20 cellular contexts compared by ENCODE assay signal in the genomic region with DNA sequence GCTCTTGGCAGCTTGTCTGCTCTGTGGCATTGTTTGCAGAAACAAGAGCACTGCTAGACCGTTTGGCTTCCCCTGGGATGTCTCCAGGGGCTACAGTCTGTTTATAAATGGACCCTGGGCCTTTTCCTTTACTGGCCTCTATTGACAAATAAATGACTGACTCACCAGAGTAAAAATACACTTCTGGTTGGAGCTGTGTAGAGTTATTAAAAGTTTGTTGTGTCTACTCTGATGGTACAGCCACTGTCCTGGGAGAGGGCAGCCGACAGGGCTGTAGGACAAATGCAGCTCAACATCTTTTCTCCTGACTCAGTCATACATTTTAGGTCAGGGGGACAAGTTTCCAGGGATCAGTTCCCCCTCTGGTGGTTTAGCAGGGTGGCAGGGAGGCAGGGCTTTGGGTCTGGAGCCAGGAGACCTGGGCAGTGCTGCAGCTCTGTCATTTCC. TPM values are rescaled to one million over a fixed set of nuclear protein-coding genes. Genes with fewer than 3 reads are reported as not detected.
DNase-seq lines count a peak whose midpoint lies in the region; ATAC-seq and TF ChIP-seq lines count a peak whose summit lies in the region.
"Had no signal": no experiment of that assay in that cellular context is flagged by ENCODE, and none has a peak within 500 bp of the region (broad histone marks: within the 10 kb centered on the region; RNA-seq: fewer than 3 reads in every experiment).

No MANE protein-coding gene starts in this region.

- no peak overlapping the region for H3K4me3 ChIP-seq in thymus (ENCODE audit: low read length)
- H3K4me3 ChIP-seq: suprapubic skin had no signal

- DNase-seq in GM04503 (ENCODE audit: low read depth): peak; percentile 46
- DNase-seq in RPMI7951 (ENCODE audit: low read depth): peak; percentile 46
- DNase-seq in fibroblast of gingiva (ENCODE audit: low read depth): peak; percentile 93
- no peak for DNase-seq in activated CD8-positive, alpha-beta memory T cell treated with anti-CD3 and anti-CD28 coated beads, Interleukin-2, amount 50 U/mL, for 4 hours
- DNase-seq in Calu3: no peak
- DNase-seq: activated B cell treated with CpG ODN at 0.5 μM for 24 hours; activated CD8-positive, alpha-beta T cell treated with anti-CD3 and anti-CD28 coated beads, Interleukin-2, amount 10 ng/mL, durations not matched to agents 7 days and 5 days; activated naive CD8-positive, alpha-beta T cell treated with anti-CD3 and anti-CD28 coated beads for 36 hours; CD4-positive, alpha-beta memory T cell; DND-41; effector memory CD8-positive, alpha-beta T cell; NCI-H187; NCI-H345; NK-92 treated with Interleukin-12 subunit alpha and Interleukin-12 subunit beta, amount 100 ng/mL, for 24 hours had no signal

- H3K27ac Mint-ChIP-seq in Calu3 (ENCODE audit: unreplicated experiment): no peak overlapping the region
- H3K27ac Mint-ChIP-seq: activated B cell treated with CpG ODN at 0.5 μM for 24 hours; activated CD8-positive, alpha-beta T cell treated with anti-CD3 and anti-CD28 coated beads, Interleukin-2, amount 10 ng/mL, durations not matched to agents 7 days and 5 days; activated naive CD8-positive, alpha-beta T cell treated with anti-CD3 and anti-CD28 coated beads for 36 hours; CD4-positive, alpha-beta memory T cell; effector memory CD8-positive, alpha-beta T cell had no signal

- H3K9me3 Mint-ChIP-seq in Calu3 (ENCODE audit: low read depth, unreplicated experiment): peaks cover 7% of the 10 kb centered on the region
- H3K9me3 Mint-ChIP-seq: activated B cell treated with CpG ODN at 0.5 μM for 24 hours; CD4-positive, alpha-beta memory T cell; central memory CD8-positive, alpha-beta T cell; effector memory CD8-positive, alpha-beta T cell had no signal

- H3K27me3 Mint-ChIP-seq in Calu3 (ENCODE audit: unreplicated experiment): peaks cover 11% of the 10 kb centered on the region

- peak overlapping the region; percentile 22 for H3K27ac ChIP-seq in thymus (ENCODE audit: low read depth)
- H3K27ac ChIP-seq: suprapubic skin had no signal

- CTCF ChIA-PET in Calu3 (lab: Charles Lee): interaction anchor here (1.3 kb wide), 1 partner anchor 17 kb away, joined by 3 read pairs; no protein-coding TSS in a partner anchor

- H3K36me3 Mint-ChIP-seq in Calu3 (ENCODE audit: insufficient read depth, unreplicated experiment): no peaks in the 10 kb centered on the region
- H3K36me3 Mint-ChIP-seq: activated naive CD8-positive, alpha-beta T cell treated with anti-CD3 and anti-CD28 coated beads for 36 hours; CD4-positive, alpha-beta memory T cell had no signal

- 81% methylated on average over 2 of the region's 2 CpGs for WGBS in thymus

- no peaks in the 10 kb centered on the region for H3K9me3 ChIP-seq in thymus (ENCODE audit: control insufficient read depth)
- H3K9me3 ChIP-seq: suprapubic skin had no signal

- BruUV-seq in Calu3 (replicated peaks; lab: Mats Ljungman, UMichigan): no TSS peak

- no peaks in the 10 kb centered on the region for H3K4me1 ChIP-seq in thymus (ENCODE audit: control insufficient read depth, insufficient read depth, low read length)
- H3K4me1 ChIP-seq: suprapubic skin had no signal

- TF ChIP-seq CTCF in Calu3 (IDR thresholded peaks at IDR 0.05; ENCODE audit: unreplicated experiment): no peak

- H3K4me3 Mint-ChIP-seq in Calu3 (ENCODE audit: low read depth, unreplicated experiment): no peak overlapping the region
- H3K4me3 Mint-ChIP-seq: activated B cell treated with CpG ODN at 0.5 μM for 24 hours; activated CD8-positive, alpha-beta T cell treated with anti-CD3 and anti-CD28 coated beads, Interleukin-2, amount 10 ng/mL, durations not matched to agents 7 days and 5 days; activated naive CD8-positive, alpha-beta T cell treated with anti-CD3 and anti-CD28 coated beads for 36 hours; CD4-positive, alpha-beta memory T cell; central memory CD8-positive, alpha-beta T cell; effector memory CD8-positive, alpha-beta T cell had no signal

- no peaks in the 10 kb centered on the region for H3K27me3 ChIP-seq in thymus (ENCODE audit: control insufficient read depth, insufficient read depth)

- ATAC-seq in GM18517 (IDR thresholded peaks at IDR 0.05; ENCODE audit: unreplicated experiment): no peak
- ATAC-seq: activated CD8-positive, alpha-beta T cell treated with anti-CD3 and anti-CD28 coated beads, Interleukin-2, amount 10 ng/mL, durations not matched to agents 7 days and 5 days; effector memory CD8-positive, alpha-beta T cell; left lobe of liver had no signal

- peaks cover 7% of the 10 kb centered on the region for H3K4me1 Mint-ChIP-seq in Calu3 (ENCODE audit: low read depth, unreplicated experiment)

- H3K36me3 ChIP-seq in thymus (ENCODE audit: control insufficient read depth, insufficient read depth): no peaks in the 10 kb centered on the region
- H3K36me3 ChIP-seq: suprapubic skin had no signal

- intact Hi-C loops in Calu3 (cut with micrococcal nuclease; ENCODE audit: unreplicated experiment): no loop called here

RNA-seq across cellular contexts. Expression of gene FOXL1, which starts 30.0 kb away (rescaled TPM):
- total RNA-seq in RPMI7951 (2014; rRNA removed; shearing (Covaris generic)): 4.3 and 5.7 TPM in 2 replicates
- 0.62 TPM for polyA plus RNA-seq in thymus
- 13.3 and 14.5 TPM in 2 replicates for total RNA-seq in Calu3 (2022)
- total RNA-seq: activated B cell treated with CpG ODN at 0.5 μM for 24 hours; activated CD8-positive, alpha-beta T cell treated with anti-CD3 and anti-CD28 coated beads, Interleukin-2, amount 10 ng/mL, durations not matched to agents 7 days and 5 days; activated naive CD8-positive, alpha-beta T cell treated with anti-CD3 and anti-CD28 coated beads for 36 hours; CD4-positive, alpha-beta memory T cell; T-helper 1 cell treated with Interleukin-12 subunit alpha and Interleukin-12 subunit beta and Interleukin-4 antibody, amounts not matched to agents 30 ng/mL and 1 ng/mL, for 36 hours had no signal
- polyA plus RNA-seq: CD4-positive, alpha-beta memory T cell had no signal

RNA-seq across cellular contexts. Expression of gene FOXC2, which starts 41.7 kb away (rescaled TPM):
- total RNA-seq in RPMI7951 (2014; rRNA removed; shearing (Covaris generic)): 1.3 and 1.6 TPM in 2 replicates
- 1.2 TPM for polyA plus RNA-seq in thymus
- total RNA-seq in Calu3 (2022): 8.7 and 10.9 TPM in 2 replicates
- total RNA-seq: activated B cell treated with CpG ODN at 0.5 μM for 24 hours; activated CD8-positive, alpha-beta T cell treated with anti-CD3 and anti-CD28 coated beads, Interleukin-2, amount 10 ng/mL, durations not matched to agents 7 days and 5 days; activated naive CD8-positive, alpha-beta T cell treated with anti-CD3 and anti-CD28 coated beads for 36 hours; CD4-positive, alpha-beta memory T cell; T-helper 1 cell treated with Interleukin-12 subunit alpha and Interleukin-12 subunit beta and Interleukin-4 antibody, amounts not matched to agents 30 ng/mL and 1 ng/mL, for 36 hours had no signal
- polyA plus RNA-seq: CD4-positive, alpha-beta memory T cell had no signal

RNA-seq across cellular contexts. Expression of gene MTHFSD, which starts 53.3 kb away (rescaled TPM):
- 6.1 and 8.8 TPM in 2 replicates for total RNA-seq in RPMI7951 (2014; rRNA removed; shearing (Covaris generic))
- polyA plus RNA-seq in thymus: 18.4 TPM
- total RNA-seq in Calu3 (2022): 47.8 and 48.9 TPM in 2 replicates

Comparison
In these comparisons a context has a peak if more than half of its experiments do, and no peak if none do; other contexts are left out.
1. DNase-seq: peak in GM04503 (single experiment), RPMI7951 (single experiment) and fibroblast of gingiva (single experiment); none in activated CD8-positive, alpha-beta memory T cell treated with anti-CD3 and anti-CD28 coated beads, Interleukin-2, amount 50 U/mL, for 4 hours (single experiment) and Calu3 (single experiment).